In genomic region chr1:234326493-234327366, GRCh38 we compare ENCODE assay signal across 8 cellular contexts. TPM values are rescaled to one million over a fixed set of nuclear protein-coding genes. Genes with fewer than 3 reads are reported as not detected.
DNase-seq lines count a peak whose midpoint lies in the region; ATAC-seq, FAIRE-seq and TF ChIP-seq lines count a peak whose summit lies in the region.

No MANE protein-coding gene starts in this region.

- H3K9ac ChIP-seq in Loucy (ENCODE audit: low read depth, low read length, poor library complexity, severe bottlenecking) (peak overlapping the region; percentile 75), GM12878 (ENCODE audit: control insufficient read depth, insufficient read depth, low read length) (no peak overlapping the region)

- TF ChIP-seq POLR2A in GM12878 (IDR thresholded peaks at IDR 0.05; ENCODE audit: low read depth, low read length) = no peak

- H4K20me1 ChIP-seq in Loucy (ENCODE audit: insufficient read depth, low read length, poor library complexity, severe bottlenecking) = no peaks in the 10 kb centered on the region
- H4K20me1 ChIP-seq in GM12878 (ENCODE audit: control insufficient read depth, insufficient read depth) = no peaks in the 10 kb centered on the region

- in situ Hi-C loops in G401 (cut with HindIII; ENCODE audit: low sequenced_read_pairs) (no loop called here), GM12878 (cut with MboI) (no loop called here)

- RAD21 ChIA-PET in GM12878 (lab: Charles Lee; ENCODE audit: unreplicated experiment) = interaction anchor here (1.1 to 1.3 kb wide), 2 partner anchors 17 to 131 kb away, joined by 3 read pairs; no protein-coding TSS in a partner anchor

- CTCF ChIA-PET in GM12878 (lab: Yijun Ruan, JAX) = interaction anchor here (0.6 to 7.9 kb wide), 24 partner anchors 10 to 224 kb away, joined by 3 to 127 read pairs (median 4); partner anchors contain the start of gene COA6

- H3K4me2 ChIP-seq in Loucy (ENCODE audit: low read depth, low read length, poor library complexity, severe bottlenecking) (peak overlapping the region; percentile 72), GM12878 (ENCODE audit: control insufficient read depth, insufficient read depth) (peak overlapping the region; percentile 38; the same call in 1 of the 2 replicates)

- intact Hi-C loops in GM12878 (cut with micrococcal nuclease; ENCODE audit: unreplicated experiment) = loop anchor here (1.0 to 5.0 kb wide), 4 partner anchors 113 to 214 kb away; no protein-coding TSS in a partner anchor

- 21% methylated on average over 20 of the region's 20 CpGs for WGBS in GM12878 (ENCODE audit: insufficient coverage, insufficient replicate concordance, low lambda C conversion rate, missing lambda C conversion rate)

- no peak overlapping the region for H3K27ac ChIP-seq in GM12878 (ENCODE audit: control insufficient read depth, insufficient read depth)

- POLR2A ChIA-PET in GM12878 (lab: Charles Lee) = no interaction called here

- H3K79me2 ChIP-seq in Loucy (ENCODE audit: insufficient read depth, low read length) (no peaks in the 10 kb centered on the region), GM12878 (ENCODE audit: control insufficient read depth, insufficient read depth, low read length) (no peaks in the 10 kb centered on the region)

- H3K27me3 ChIP-seq in Loucy (ENCODE audit: insufficient read depth, low read length, poor library complexity, severe bottlenecking) (no peaks in the 10 kb centered on the region), GM12878 (replicated peaks in 1 of 2; ENCODE audit: control insufficient read depth in 2 of 2, insufficient read depth in 2 of 2, low read length in 1 of 2) (no peaks in the 10 kb centered on the region)

- TF ChIP-seq EP300 in GM12878 (IDR thresholded peaks at IDR 0.05; ENCODE audit: borderline replicate concordance in 1 of 2, control insufficient read depth in 1 of 2, low read depth in 2 of 2, low read length in 2 of 2) = no peak

- H3F3A ChIP-seq in Loucy (ENCODE audit: low read depth) = no peaks in the 10 kb centered on the region

- TF ChIP-seq CTCF in Loucy (conservative IDR thresholded peaks at IDR 0.05; ENCODE audit: low read length) = peak; percentile 88
- peak; percentile 77 to 87 (median 86) for TF ChIP-seq CTCF in GM12878 (IDR thresholded peaks at IDR 0.05 in 2 of 3, conservative IDR thresholded peaks at IDR 0.05 in 1 of 3; ENCODE audit: control insufficient read depth in 2 of 3, extremely low read depth in 1 of 3, insufficient read depth in 1 of 3, low read depth in 3 of 3, low read length in 3 of 3)

- no peaks in the 10 kb centered on the region for H3K9me3 ChIP-seq in Loucy (ENCODE audit: insufficient read depth, low read depth, low read length)
- no peaks in the 10 kb centered on the region for H3K9me3 ChIP-seq in GM12878 (replicated peaks; ENCODE audit: control insufficient read depth, insufficient read depth, low read length)

- SMC1A ChIA-PET in GM12878 (lab: Charles Lee; ENCODE audit: uncharacterized antibody, unreplicated experiment) = interaction anchor here (0.7 to 5.1 kb wide), 10 partner anchors 8 to 204 kb away, joined by 3 to 30 read pairs (median 4); no protein-coding TSS in a partner anchor

- H3K4me1 ChIP-seq in Loucy (ENCODE audit: insufficient read depth, low read length, poor library complexity, severe bottlenecking) = peaks cover 10% of the 10 kb centered on the region
- H3K4me1 ChIP-seq in GM12878 (ENCODE audit: control insufficient read depth, insufficient read depth, low read length) = peaks cover 5% of the 10 kb centered on the region

- H3K36me3 ChIP-seq in Loucy (ENCODE audit: insufficient read depth, low read length) = no peaks in the 10 kb centered on the region
- H3K36me3 ChIP-seq in GM12878 (ENCODE audit: control insufficient read depth in 2 of 2, insufficient read depth in 2 of 2, low read length in 1 of 2) = no peaks in the 10 kb centered on the region

- TF ChIP-seq RAD21 in GM12878 (IDR thresholded peaks at IDR 0.05; ENCODE audit: insufficient read depth, low read depth, low read length) = peak; percentile 76

- H3K4me3 ChIP-seq in Loucy (ENCODE audit: low read length, poor library complexity, severe bottlenecking) = peak overlapping the region; percentile 81
- no peak overlapping the region for H3K4me3 ChIP-seq in GM12878

- ATAC-seq in GM12878 = peak; percentile 92

- H2AFZ ChIP-seq in Loucy (ENCODE audit: low read length) (peak overlapping the region; percentile 95), GM12878 (ENCODE audit: control insufficient read depth, low read depth, low read length) (peak overlapping the region; percentile 61)

- peak; percentile 13 for FAIRE-seq in GM12878 (lab: Jason Lieb, UNC)

- BruUV-seq in GM12878 (replicated peaks; lab: Mats Ljungman, UMichigan) = no TSS peak

- H3K9me2 ChIP-seq in Loucy (replicated peaks; ENCODE audit: low read depth, low read length) = no peaks in the 10 kb centered on the region

- peak; percentile 74 for DNase-seq in G401 (ENCODE audit: low spot score)
- DNase-seq in H4 (ENCODE audit: low spot score) = peak; percentile 25
- peak; percentile 53 for DNase-seq in T-helper 9 cell
- DNase-seq in GM12878 (ENCODE audit: low read depth, low spot score) = no peak
- DNase-seq in inferior parietal cortex (ENCODE audit: extremely low spot score) = peak; percentile 69
- DNase-seq in stimulated activated CD4-positive, alpha-beta T cell treated with anti-CD3 and anti-CD28 coated beads, Interleukin-15, amount 100 ng/mL, for 48 hours (ENCODE audit: low read depth in 2 of 2) = peak; percentile 23 to 52
- no peak for DNase-seq in NCI-H446 treated with DMSO at 0.1 percent for 48 hours (lab: John Stamatoyannopoulos, UW)

TF ChIP-seq in GM12878, 131 proteins besides CTCF, POLR2A, EP300 and RAD21 (continues in another document):
- no peak for TF ChIP-seq HSF1 (IDR thresholded peaks at IDR 0.05; ENCODE audit: low read depth, low read length)
- TF ChIP-seq SMARCA5 (IDR thresholded peaks at IDR 0.05) = peak; percentile 63; the same call in 1 of the 2 replicates
- TF ChIP-seq YY1 (IDR thresholded peaks at IDR 0.05; ENCODE audit: low read depth, low read length) = peak; percentile 66; the same call in 1 of the 2 replicates
- peak; percentile 70; the same call in 1 of the 2 replicates for TF ChIP-seq SMC3 (IDR thresholded peaks at IDR 0.05; ENCODE audit: borderline replicate concordance, low read length)
- 0 out of 2 replicates have a peak, but pooled peaks have one; percentile 39 for TF ChIP-seq GATAD2B (conservative IDR thresholded peaks at IDR 0.05; ENCODE audit: low read depth)
- TF ChIP-seq BCL11A (IDR thresholded peaks at IDR 0.05; ENCODE audit: low read depth, low read length) = no peak
- TF ChIP-seq SMAD5 (IDR thresholded peaks at IDR 0.05; ENCODE audit: low read depth) = no peak
- TF ChIP-seq ZNF622 (IDR thresholded peaks at IDR 0.05) = no peak
- peak; percentile 39; the same call in 1 of the 2 replicates for TF ChIP-seq IKZF1 (conservative IDR thresholded peaks at IDR 0.05)

RNA-seq across cellular contexts. Expression of gene COA6, which starts 46.5 kb away (rescaled TPM):
- 72.8 and 82.1 TPM in 2 replicates for total RNA-seq in G401 (2014; rRNA removed; shearing (Covaris generic))
- 103 and 123 TPM in 2 replicates for total RNA-seq in H4 (2014; rRNA removed; shearing (Covaris generic))
- 10.9 and 11.8 TPM in 2 replicates for total RNA-seq in GM12878 (2013; cell fraction: nucleolus; rRNA removed)
- total RNA-seq in GM12878 (2014; rRNA removed) (53.7 and 56.0 TPM in 2 replicates), GM12878 (2014; rRNA removed; fragmentation: Illumina TruSeq; extraction: Trizol) (66.8 and 71.2 TPM in 2 replicates), GM12878 (2021) (53.3 and 57.4 TPM in 2 replicates)
- 42.5 TPM for polyA plus RNA-seq in GM12878 (2011; ENCODE audit: low read depth)
- polyA plus RNA-seq in GM12878 (2011; rRNA removed) (54.1 and 98.8 TPM in 2 replicates), GM12878 (2014; fragmentation: Illumina TruSeq; extraction: Trizol) (47.7 and 49.9 TPM in 2 replicates), GM12878 (2014; fragmentation: Nextera tagmentation; extraction: Ambion mirVana) (100 to 1,000 TPM; 117 to 145 TPM), GM12878 (2014; rRNA removed) (71.7 and 79.7 TPM in 2 replicates), GM12878 (2016; fragmentation: Nextera tagmentation; extraction: Ambion mirVana) (100 to 1,000 TPM; 173 to 178 TPM)
- 33.1 and 42.0 TPM in 2 replicates for polyA plus RNA-seq in GM12878 (2011; cell fraction: cytosol; rRNA removed)
- 19.5 and 22.6 TPM in 2 replicates for polyA plus RNA-seq in GM12878 (2011; cell fraction: nucleus; rRNA removed)
- 61.8 and 73.7 TPM in 2 replicates for polyA plus RNA-seq in GM12878 (2012)
- polyA minus RNA-seq in GM12878 (2011; rRNA and poly(A)+ RNA removed) = 6.0 and 8.9 TPM in 2 replicates
- 9.0 and 9.4 TPM in 2 replicates for polyA minus RNA-seq in GM12878 (2011; cell fraction: cytosol; rRNA and poly(A)+ RNA removed)
- polyA minus RNA-seq in GM12878 (2011; cell fraction: nucleus; rRNA and poly(A)+ RNA removed) = 11.4 and 15.4 TPM in 2 replicates

Comparison
In these comparisons a context has a peak if more than half of its experiments do, and no peak if none do; other contexts are left out.
1. DNase-seq: peak in G401 (single experiment), H4 (single experiment), T-helper 9 cell (single experiment), inferior parietal cortex (single experiment) and stimulated activated CD4-positive, alpha-beta T cell treated with anti-CD3 and anti-CD28 coated beads, Interleukin-15, amount 100 ng/mL, for 48 hours (2 of 2); none in GM12878 (single experiment) and NCI-H446 treated with DMSO at 0.1 percent for 48 hours (single experiment).